28 cellular contexts compared by ENCODE assay signal in the genomic region with DNA sequence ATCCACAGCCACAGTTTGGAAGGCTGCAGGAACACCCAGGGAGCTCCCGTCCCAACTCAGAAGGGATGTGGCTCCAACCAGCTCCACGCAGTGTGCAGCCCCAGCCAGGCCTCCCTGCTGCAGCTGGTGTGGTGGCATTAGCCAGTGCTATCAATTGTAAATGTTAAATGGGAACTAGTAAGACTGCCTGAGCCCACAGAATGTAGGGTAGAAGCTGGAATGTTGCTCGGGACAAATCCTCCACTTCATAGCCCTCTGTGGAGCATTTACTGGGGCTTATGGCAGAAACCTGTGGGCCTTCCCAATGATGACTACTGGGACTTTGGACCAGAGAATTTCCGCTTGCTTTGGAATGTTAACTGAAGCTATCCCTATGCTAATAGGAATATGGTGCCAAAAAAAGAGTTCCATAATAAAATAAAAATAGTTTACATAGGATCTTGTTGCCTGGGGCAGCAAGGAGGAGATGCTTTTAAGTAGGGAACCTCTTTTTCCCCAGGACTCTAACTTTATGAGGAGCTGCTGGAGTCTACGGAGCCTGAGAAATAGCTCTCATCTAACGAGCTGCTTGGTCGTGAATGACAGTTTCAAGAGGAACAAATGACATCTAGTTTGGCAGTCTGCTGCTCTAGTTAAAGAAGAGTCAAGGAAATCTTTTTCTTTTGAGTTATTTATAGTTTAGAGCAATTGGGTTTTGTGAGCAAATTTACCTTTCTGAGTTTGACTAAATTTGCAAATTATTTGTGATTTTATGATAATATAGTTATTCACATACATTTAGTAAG. TPM values are rescaled to one million over a fixed set of nuclear protein-coding genes. Genes with fewer than 3 reads are reported as not detected.
DNase-seq lines count a peak whose midpoint lies in the region; ATAC-seq and TF ChIP-seq lines count a peak whose summit lies in the region.
"Had no signal": no experiment of that assay in that cellular context is flagged by ENCODE, and none has a peak within 500 bp of the region (broad histone marks: within the 10 kb centered on the region; RNA-seq: fewer than 3 reads in every experiment).

No MANE protein-coding gene starts in this region.

- BruUV-seq in mammary epithelial cell (replicated peaks; lab: Mats Ljungman, UMichigan) (no TSS peak), MCF 10A (replicated peaks; lab: Mats Ljungman, UMichigan) (no TSS peak)

- no peaks in the 10 kb centered on the region for H3K4me1 Mint-ChIP-seq in MCF 10A (ENCODE audit: insufficient read depth, unreplicated experiment)
- H3K4me1 Mint-ChIP-seq in activated naive CD8-positive, alpha-beta T cell treated with anti-CD3 and anti-CD28 coated beads, Interleukin-2, amount 50 U/mL, for 24 hours: peaks cover 44% of the 10 kb centered on the region

- no peak overlapping the region for H3K4me2 ChIP-seq in mammary epithelial cell (ENCODE audit: insufficient read depth, low read depth, low read length)

- CTCF ChIA-PET in mammary epithelial cell (lab: Charles Lee; ENCODE audit: low non-redundant PET) (no interaction called here), MCF 10A (lab: Yijun Ruan, JAX) (interaction anchor here (0.7 to 1.0 kb wide), 3 partner anchors 19 to 82 kb away, joined by 3 read pairs; no protein-coding TSS in a partner anchor)

- intact Hi-C loops in mammary epithelial cell (cut with micrococcal nuclease): no loop called here
- intact Hi-C loops in MCF 10A (cut with micrococcal nuclease): no loop called here
- intact Hi-C loops in left ventricle myocardium inferior (cut with micrococcal nuclease): no loop called here
- intact Hi-C loops in vagina (cut with DNase I): no loop called here

- H3K27ac Mint-ChIP-seq in MCF 10A (ENCODE audit: low read depth, unreplicated experiment): no peak overlapping the region
- H3K27ac Mint-ChIP-seq in activated naive CD8-positive, alpha-beta T cell treated with anti-CD3 and anti-CD28 coated beads, Interleukin-2, amount 50 U/mL, for 24 hours: no peak overlapping the region
- H3K27ac Mint-ChIP-seq: activated CD8-positive, alpha-beta T cell treated with anti-CD3 and anti-CD28 coated beads, Interleukin-2, amount 10 ng/mL, durations not matched to agents 7 days and 5 days; activated naive CD8-positive, alpha-beta T cell treated with anti-CD3 and anti-CD28 coated beads for 36 hours; CD4-positive, CD25-positive, alpha-beta regulatory T cell; nephron progenitor cell; T-helper 1 cell treated with Interleukin-12 subunit alpha and Interleukin-12 subunit beta and Interleukin-4 antibody, amounts not matched to agents 30 μg/mL and 1 μg/mL, for 36 hours had no signal

- H3K9ac ChIP-seq in mammary epithelial cell (ENCODE audit: insufficient read depth, low read length) (no peak overlapping the region), mucosa of rectum (ENCODE audit: low read depth in 1 of 2, low read length in 2 of 2) (peak overlapping the region; percentile 26 to 61)

- no peak for DNase-seq in mammary epithelial cell
- DNase-seq in MCF 10A (ENCODE audit: unreplicated experiment): no peak
- no peak for DNase-seq in left ventricle myocardium inferior
- no peak for DNase-seq in vagina (ENCODE audit: extremely low spot score in 2 of 2)
- no peak for DNase-seq in hypothalamus (lab: John Stamatoyannopoulos, UW)
- DNase-seq in activated naive CD8-positive, alpha-beta T cell treated with anti-CD3 and anti-CD28 coated beads, Interleukin-2, amount 50 U/mL, for 24 hours: no peak
- DNase-seq: activated CD8-positive, alpha-beta T cell treated with anti-CD3 and anti-CD28 coated beads, Interleukin-2, amount 10 ng/mL, durations not matched to agents 7 days and 5 days; activated effector memory CD4-positive, alpha-beta T cell treated with Interleukin-2 at 50 U/mL for 16 hours; activated naive CD8-positive, alpha-beta T cell treated with anti-CD3 and anti-CD28 coated beads for 36 hours; CD4-positive, CD25-positive, alpha-beta regulatory T cell; dermis blood vessel endothelial cell; EL; foreskin keratinocyte; GOT3; heart right ventricle; left lung; NCI-H1105 treated with DMSO at 0.1 percent for 48 hours; NCI-H2227 treated with DMSO at 0.1 percent for 48 hours; nephron progenitor cell; posterior cingulate gyrus; stimulated activated naive CD8-positive, alpha-beta T cell treated with anti-CD3 and anti-CD28 coated beads, Interleukin-15, Interleukin-2, amounts not matched to agents 100 U/mL and 50 U/mL, for 24 hours had no signal

- TF ChIP-seq CTCF in mammary epithelial cell (conservative IDR thresholded peaks at IDR 0.05 in 1 of 2, IDR thresholded peaks at IDR 0.05 in 1 of 2; ENCODE audit: extremely low read depth in 1 of 2, insufficient read depth in 1 of 2, low read depth in 1 of 2, low read length in 2 of 2) (no peak), MCF 10A (IDR thresholded peaks at IDR 0.05; ENCODE audit: unreplicated experiment) (no peak), left ventricle myocardium inferior (IDR thresholded peaks at IDR 0.05; ENCODE audit: borderline replicate concordance) (no peak), vagina (IDR thresholded peaks at IDR 0.05) (no peak)

- no peaks in the 10 kb centered on the region for H3K9me3 Mint-ChIP-seq in MCF 10A (ENCODE audit: unreplicated experiment)
- peaks cover 3% of the 10 kb centered on the region for H3K9me3 Mint-ChIP-seq in activated naive CD8-positive, alpha-beta T cell treated with anti-CD3 and anti-CD28 coated beads, Interleukin-2, amount 50 U/mL, for 24 hours
- H3K9me3 Mint-ChIP-seq: CD4-positive, CD25-positive, alpha-beta regulatory T cell; central memory CD8-positive, alpha-beta T cell had no signal

- ATAC-seq in GM19397 (IDR thresholded peaks at IDR 0.05; ENCODE audit: unreplicated experiment): no peak
- no peak for ATAC-seq in activated naive CD8-positive, alpha-beta T cell treated with anti-CD3 and anti-CD28 coated beads, Interleukin-2, amount 50 U/mL, for 24 hours
- ATAC-seq: activated CD8-positive, alpha-beta T cell treated with anti-CD3 and anti-CD28 coated beads, Interleukin-2, amount 10 ng/mL, durations not matched to agents 7 days and 5 days; left lung; stimulated activated naive CD8-positive, alpha-beta T cell treated with anti-CD3 and anti-CD28 coated beads, Interleukin-15, Interleukin-2, amounts not matched to agents 100 U/mL and 50 U/mL, for 24 hours had no signal

- TF ChIP-seq POLR2A in vagina (IDR thresholded peaks at IDR 0.05): no peak

- in situ Hi-C loops in mammary epithelial cell (cut with MboI; ENCODE audit: low sequenced_read_pairs in 2 of 2): no loop called here

- H3K79me2 ChIP-seq in mammary epithelial cell (ENCODE audit: insufficient read depth, low read length): no peaks in the 10 kb centered on the region

- H3K4me1 ChIP-seq in mammary epithelial cell (ENCODE audit: insufficient read depth, low read length): peaks cover 3% of the 10 kb centered on the region
- peaks cover 47% of the 10 kb centered on the region for H3K4me1 ChIP-seq in left ventricle myocardium inferior
- H3K4me1 ChIP-seq in mucosa of rectum (ENCODE audit: control insufficient read depth in 2 of 2, insufficient read depth in 2 of 2, low read length in 2 of 2): peaks cover 10 to 14% of the 10 kb centered on the region in 2 donors
- peaks cover 13% of the 10 kb centered on the region for H3K4me1 ChIP-seq in vagina
- H3K4me1 ChIP-seq: foreskin keratinocyte, left lung had no signal

- 90% methylated on average over 6 of the region's 7 CpGs for WGBS in mammary epithelial cell (ENCODE audit: low coverage, missing lambda C conversion rate)

- no peaks in the 10 kb centered on the region for H3K36me3 Mint-ChIP-seq in MCF 10A (ENCODE audit: insufficient read depth, unreplicated experiment)
- H3K36me3 Mint-ChIP-seq in activated naive CD8-positive, alpha-beta T cell treated with anti-CD3 and anti-CD28 coated beads, Interleukin-2, amount 50 U/mL, for 24 hours (ENCODE audit: low read depth): no peaks in the 10 kb centered on the region
- H3K36me3 Mint-ChIP-seq: CD4-positive, CD25-positive, alpha-beta regulatory T cell had no signal

- no peaks in the 10 kb centered on the region for H3K27me3 Mint-ChIP-seq in MCF 10A (ENCODE audit: insufficient read depth, unreplicated experiment)
- H3K27me3 Mint-ChIP-seq in activated naive CD8-positive, alpha-beta T cell treated with anti-CD3 and anti-CD28 coated beads, Interleukin-2, amount 50 U/mL, for 24 hours: no peaks in the 10 kb centered on the region
- H3K27me3 Mint-ChIP-seq: activated naive CD8-positive, alpha-beta T cell treated with anti-CD3 and anti-CD28 coated beads for 36 hours; CD4-positive, CD25-positive, alpha-beta regulatory T cell; central memory CD8-positive, alpha-beta T cell had no signal

- no peak overlapping the region for H3K27ac ChIP-seq in mammary epithelial cell (ENCODE audit: insufficient read depth, low read depth, low read length)
- peak overlapping the region; percentile 62 for H3K27ac ChIP-seq in left ventricle myocardium inferior (replicated peaks)
- peak overlapping the region; percentile 85 to 94 for H3K27ac ChIP-seq in mucosa of rectum (ENCODE audit: low read depth in 2 of 2, low read length in 2 of 2)
- peak overlapping the region; percentile 7 for H3K27ac ChIP-seq in vagina
- H3K27ac ChIP-seq: ascending aorta, esophagus muscularis mucosa, foreskin keratinocyte, left lung, thoracic aorta had no signal

- POLR2A ChIA-PET in MCF 10A (lab: Yijun Ruan, JAX): interaction anchor here (0.6 kb wide), 1 partner anchor 32 kb away, joined by 3 read pairs; no protein-coding TSS in a partner anchor

- peak overlapping the region; percentile 39 for H2AFZ ChIP-seq in mammary epithelial cell (ENCODE audit: low read depth, low read length)

- no peaks in the 10 kb centered on the region for H4K20me1 ChIP-seq in mammary epithelial cell (ENCODE audit: insufficient read depth, low read length)

- H3K9me3 ChIP-seq in mammary epithelial cell (replicated peaks; ENCODE audit: insufficient read depth, low read length): no peaks in the 10 kb centered on the region
- H3K9me3 ChIP-seq in left ventricle myocardium inferior (replicated peaks): no peaks in the 10 kb centered on the region
- H3K9me3 ChIP-seq in mucosa of rectum (ENCODE audit: control insufficient read depth in 2 of 2, low read length in 2 of 2): no peaks in the 10 kb centered on the region
- H3K9me3 ChIP-seq in vagina: no peaks in the 10 kb centered on the region
- H3K9me3 ChIP-seq: ascending aorta, esophagus muscularis mucosa, heart right ventricle, left lung, thoracic aorta had no signal

- dilution Hi-C loops in mammary epithelial cell (cut with HindIII; ENCODE audit: low sequenced_read_pairs): no loop called here

- H3K27me3 ChIP-seq in mammary epithelial cell (ENCODE audit: insufficient read depth, low read length): no peaks in the 10 kb centered on the region
- H3K27me3 ChIP-seq in left ventricle myocardium inferior (ENCODE audit: low read depth): no peaks in the 10 kb centered on the region
- H3K27me3 ChIP-seq in mucosa of rectum (ENCODE audit: control insufficient read depth in 2 of 2, insufficient read depth in 2 of 2, low read length in 2 of 2): no peaks in the 10 kb centered on the region
- no peaks in the 10 kb centered on the region for H3K27me3 ChIP-seq in vagina
- H3K27me3 ChIP-seq: ascending aorta, esophagus muscularis mucosa, foreskin keratinocyte, heart right ventricle, left lung had no signal

- H3K36me3 ChIP-seq in mammary epithelial cell (ENCODE audit: insufficient read depth, low read length): no peaks in the 10 kb centered on the region
- no peaks in the 10 kb centered on the region for H3K36me3 ChIP-seq in left ventricle myocardium inferior
- H3K36me3 ChIP-seq in mucosa of rectum (ENCODE audit: control insufficient read depth in 2 of 2, insufficient read depth in 2 of 2, low read length in 2 of 2): no peaks in the 10 kb centered on the region
- no peaks in the 10 kb centered on the region for H3K36me3 ChIP-seq in vagina
- H3K36me3 ChIP-seq: ascending aorta, esophagus muscularis mucosa, heart right ventricle, left lung, thoracic aorta had no signal

- H3K4me3 Mint-ChIP-seq in MCF 10A (ENCODE audit: unreplicated experiment): no peak overlapping the region
- H3K4me3 Mint-ChIP-seq in activated naive CD8-positive, alpha-beta T cell treated with anti-CD3 and anti-CD28 coated beads, Interleukin-2, amount 50 U/mL, for 24 hours: no peak overlapping the region
- H3K4me3 Mint-ChIP-seq: activated CD8-positive, alpha-beta T cell treated with anti-CD3 and anti-CD28 coated beads, Interleukin-2, amount 10 ng/mL, durations not matched to agents 7 days and 5 days; activated naive CD8-positive, alpha-beta T cell treated with anti-CD3 and anti-CD28 coated beads for 36 hours; CD4-positive, CD25-positive, alpha-beta regulatory T cell; central memory CD8-positive, alpha-beta T cell; nephron progenitor cell; T-helper 1 cell treated with Interleukin-12 subunit alpha and Interleukin-12 subunit beta and Interleukin-4 antibody, amounts not matched to agents 30 μg/mL and 1 μg/mL, for 36 hours had no signal

- H3K4me3 ChIP-seq in mammary epithelial cell (replicated peaks in 1 of 3; ENCODE audit: insufficient read depth in 1 of 3, low read depth in 2 of 3, low read length in 3 of 3) (no peak overlapping the region), left ventricle myocardium inferior (no peak overlapping the region), mucosa of rectum (ENCODE audit: low read length in 2 of 2) (peak overlapping the region in 1 of 2 donors; percentile 50), vagina (no peak overlapping the region)
- H3K4me3 ChIP-seq: ascending aorta, esophagus muscularis mucosa, heart right ventricle, left lung, thoracic aorta had no signal

RNA-seq across cellular contexts. Expression of gene DYNC2I1, which starts 5.8 kb away (rescaled TPM):
- total RNA-seq in mammary epithelial cell (10 to 100 TPM in 1 of 2 donors, 1 to 10 TPM in 1; 5.0 to 18.4 TPM), MCF 10A (2022) (14.4 and 16.5 TPM in 2 replicates), left ventricle myocardium inferior (31.1 TPM), vagina (22.3 TPM)
- polyA plus RNA-seq in mammary epithelial cell: 10.5 TPM
- polyA minus RNA-seq in mammary epithelial cell: 2.3 TPM

RNA-seq across cellular contexts. Expression of gene ESYT2, which starts 21.3 kb away (rescaled TPM):
- total RNA-seq in mammary epithelial cell: 100 to 1,000 TPM in 1 of 2 donors, 10 to 100 TPM in 1; 78.9 to 101 TPM
- 60.5 TPM for polyA plus RNA-seq in mammary epithelial cell
- polyA minus RNA-seq in mammary epithelial cell: 84.7 TPM
- 74.1 and 78.6 TPM in 2 replicates for total RNA-seq in MCF 10A (2022)
- total RNA-seq in left ventricle myocardium inferior: 41.1 TPM
- 82.5 TPM for total RNA-seq in vagina
